Comparison of ENCODE assay signal across 22 cellular contexts in the genomic region with DNA sequence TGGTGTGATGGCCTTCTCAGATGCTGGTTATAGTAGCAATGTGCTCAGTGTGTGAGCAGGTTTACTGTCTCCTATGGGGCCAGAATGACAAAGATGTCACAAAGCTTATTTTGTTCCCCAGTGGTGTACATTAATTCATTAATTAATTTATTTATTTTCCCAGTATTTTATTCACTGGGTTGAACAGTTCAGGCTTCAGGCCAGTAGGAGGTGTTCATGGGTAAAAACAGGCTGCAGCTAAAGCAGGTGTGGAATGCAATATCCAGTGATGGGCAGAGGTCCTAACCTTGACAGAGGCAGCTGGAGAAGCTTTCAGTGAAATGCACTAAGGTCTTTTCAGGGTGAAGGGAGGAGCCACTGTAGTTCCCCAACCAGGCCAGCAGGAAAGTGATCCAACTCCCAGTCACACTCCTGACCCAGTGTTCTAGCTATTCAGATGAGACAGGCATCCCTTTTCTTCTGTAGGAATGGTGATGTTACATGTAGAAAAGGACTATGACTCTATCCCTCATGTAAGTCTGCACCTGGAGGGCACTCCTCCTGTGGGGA. TPM values are rescaled to one million over a fixed set of nuclear protein-coding genes. Genes with fewer than 3 reads are reported as not detected.
A peak's percentile ranks its signal among the peaks of the same experiment; 100 is the strongest.
DNase-seq lines count a peak whose midpoint lies in the region; ATAC-seq, FAIRE-seq and TF ChIP-seq lines count a peak whose summit lies in the region.
"Had no signal": no experiment of that assay in that cellular context is flagged by ENCODE, and none has a peak within 500 bp of the region (broad histone marks: within the 10 kb centered on the region; RNA-seq: fewer than 3 reads in every experiment).

No MANE protein-coding gene starts in this region.

- H3K27ac Mint-ChIP-seq in activated T-helper 17 cell treated with anti-CD3 and anti-CD28 coated beads, Interleukin-2, amount 50 U/mL, for 72 hours = peak overlapping the region; percentile 21
- H3K27ac Mint-ChIP-seq: activated CD8-positive, alpha-beta T cell treated with anti-CD3 and anti-CD28 coated beads, Interleukin-2, amount 10 ng/mL, durations not matched to agents 7 days and 5 days; CD4-positive, alpha-beta memory T cell; dendritic cell treated with granulocyte-macrophage colony-stimulating factor and Interleukin-4, amounts not matched to agents 40 ng/mL and 50 ng/mL, for 4 days had no signal

- POLR2A ChIA-PET in AG04450 (lab: Yijun Ruan, JAX) = no interaction called here

- H3K4me3 ChIP-seq in AG04450 (ENCODE audit: low read depth, low read length) = no peak overlapping the region
- H3K4me3 ChIP-seq: HAP-1, upper lobe of right lung had no signal

- H3K27me3 ChIP-seq in AG04450 (ENCODE audit: control insufficient read depth, insufficient read depth, low read length) = no peaks in the 10 kb centered on the region
- H3K27me3 ChIP-seq: upper lobe of right lung had no signal

- H3K27me3 Mint-ChIP-seq in activated T-helper 17 cell treated with anti-CD3 and anti-CD28 coated beads, Interleukin-2, amount 50 U/mL, for 72 hours = no peaks in the 10 kb centered on the region
- H3K27me3 Mint-ChIP-seq: CD4-positive, alpha-beta memory T cell had no signal

- no peak overlapping the region for H3K4me3 Mint-ChIP-seq in activated T-helper 17 cell treated with anti-CD3 and anti-CD28 coated beads, Interleukin-2, amount 50 U/mL, for 72 hours
- H3K4me3 Mint-ChIP-seq: activated CD8-positive, alpha-beta T cell treated with anti-CD3 and anti-CD28 coated beads, Interleukin-2, amount 10 ng/mL, durations not matched to agents 7 days and 5 days; CD4-positive, alpha-beta memory T cell; dendritic cell treated with granulocyte-macrophage colony-stimulating factor and Interleukin-4, amounts not matched to agents 40 ng/mL and 50 ng/mL, for 4 days; immature natural killer cell had no signal

- H3K4me1 Mint-ChIP-seq in activated T-helper 17 cell treated with anti-CD3 and anti-CD28 coated beads, Interleukin-2, amount 50 U/mL, for 72 hours = no peaks in the 10 kb centered on the region

- CTCF ChIA-PET in AG04450 (lab: Charles Lee) = interaction anchor here (0.6 to 0.9 kb wide), 2 partner anchors 9 to 101 kb away, joined by 4 to 5 read pairs; no protein-coding TSS in a partner anchor

- H3K36me3 Mint-ChIP-seq in activated T-helper 17 cell treated with anti-CD3 and anti-CD28 coated beads, Interleukin-2, amount 50 U/mL, for 72 hours (ENCODE audit: low read depth) = no peaks in the 10 kb centered on the region
- H3K36me3 Mint-ChIP-seq: immature natural killer cell had no signal

- no peak overlapping the region for H3K27ac ChIP-seq in AG04450 (ENCODE audit: low read depth, low read length)
- H3K27ac ChIP-seq: upper lobe of right lung had no signal

- H3K9me3 ChIP-seq in AG04450 (ENCODE audit: control insufficient read depth, insufficient read depth, low read length) = no peaks in the 10 kb centered on the region
- H3K9me3 ChIP-seq: HAP-1, upper lobe of right lung had no signal

- 0 out of 2 replicates have a peak, but pooled peaks have one; percentile 6 for TF ChIP-seq CTCF in AG04450 (IDR thresholded peaks at IDR 0.05; ENCODE audit: low read depth, low read length)

- ATAC-seq in activated T-helper 17 cell treated with anti-CD3 and anti-CD28 coated beads, Interleukin-2, amount 50 U/mL, for 72 hours (replicated peaks) = no peak
- ATAC-seq in left lobe of liver (peak; percentile 29), GM21723 (IDR thresholded peaks at IDR 0.05; ENCODE audit: unreplicated experiment) (no peak)
- ATAC-seq: activated CD8-positive, alpha-beta T cell treated with anti-CD3 and anti-CD28 coated beads, Interleukin-2, amount 10 ng/mL, durations not matched to agents 7 days and 5 days; left ventricle myocardium superior; upper lobe of right lung had no signal

- FAIRE-seq in GM19239 (lab: Jason Lieb, UNC) = peak; percentile 26
- FAIRE-seq: TTC549 had no signal

- no peak for DNase-seq in AG04450 (ENCODE audit: low read depth, low spot score)
- no peak for DNase-seq in GM19239 (ENCODE audit: insufficient read length, low spot score)
- no peak for DNase-seq in left lobe of liver (ENCODE audit: low spot score)
- DNase-seq in kidney tubule cell (ENCODE audit: low spot score) = no peak
- DNase-seq in central memory CD4-positive, alpha-beta T cell = no peak
- DNase-seq in NCI-H128 (lab: John Stamatoyannopoulos, UW; ENCODE audit: unreplicated experiment) = no peak
- DNase-seq: activated CD4-positive, alpha-beta T cell treated with anti-CD3 and anti-CD28 coated beads for 1 hour; activated CD8-positive, alpha-beta T cell treated with anti-CD3 and anti-CD28 coated beads, Interleukin-2, amount 10 ng/mL, durations not matched to agents 7 days and 5 days; activated naive CD4-positive, alpha-beta T cell; activated T-cell treated with anti-CD3 and anti-CD28 coated beads, Interleukin-2, amount 50 U/mL, for 1 hour; CD4-positive, alpha-beta memory T cell; immature natural killer cell; left ventricle myocardium superior; NCI-H1694 treated with DMSO at 0.1 percent for 48 hours; NCI-H748 treated with DMSO at 0.1 percent for 48 hours; SHP77; upper lobe of right lung had no signal

- no peaks in the 10 kb centered on the region for H3K9me3 Mint-ChIP-seq in activated T-helper 17 cell treated with anti-CD3 and anti-CD28 coated beads, Interleukin-2, amount 50 U/mL, for 72 hours
- H3K9me3 Mint-ChIP-seq: CD4-positive, alpha-beta memory T cell; immature natural killer cell had no signal

RNA-seq across cellular contexts. Expression of gene FANCF, which starts 7.8 kb away (rescaled TPM):
- 5.6 and 6.4 TPM in 2 replicates for polyA plus RNA-seq in AG04450 (2011; rRNA removed)
- polyA minus RNA-seq in AG04450 (2011; rRNA and poly(A)+ RNA removed) = 3.3 and 4.4 TPM in 2 replicates
- total RNA-seq in activated T-helper 17 cell treated with anti-CD3 and anti-CD28 coated beads, Interleukin-2, amount 50 U/mL, for 72 hours = 10 to 100 TPM in 1 of 2 donors, 1 to 10 TPM in 1; 7.3 to 10.9 TPM
- total RNA-seq in left lobe of liver = 4.3 TPM

RNA-seq across cellular contexts. Expression of gene GAS2, which starts 33.0 kb away (rescaled TPM):
- polyA plus RNA-seq in AG04450 (2011; rRNA removed) = 0.32 and 0.67 TPM in 2 replicates
- 0.37 and 0.70 TPM in 2 replicates for polyA minus RNA-seq in AG04450 (2011; rRNA and poly(A)+ RNA removed)
- 1 to 10 TPM; 1.2 to 1.5 TPM for total RNA-seq in activated T-helper 17 cell treated with anti-CD3 and anti-CD28 coated beads, Interleukin-2, amount 50 U/mL, for 72 hours
- total RNA-seq in left lobe of liver = 34.2 TPM

Comparison
In these comparisons a context has a peak if more than half of its experiments do, and no peak if none do; other contexts are left out.
1. RNA of gene GAS2, which starts 33.0 kb away (total RNA-seq): 34.2 TPM in left lobe of liver (single experiment); 1.2 to 1.5 TPM in activated T-helper 17 cell treated with anti-CD3 and anti-CD28 coated beads, Interleukin-2, amount 50 U/mL, for 72 hours; every median in the first group is over 10 times any median in the second.